Comparison of ENCODE assay signal across 26 cellular contexts in genomic region chrX:31837445-31837844, GRCh38.
DNase-seq lines count a peak whose midpoint lies in the region; ATAC-seq and TF ChIP-seq lines count a peak whose summit lies in the region.
"Had no signal": no experiment of that assay in that cellular context is flagged by ENCODE, and none has a peak within 500 bp of the region (broad histone marks: within the 10 kb centered on the region; RNA-seq: fewer than 3 reads in every experiment).

No MANE protein-coding gene starts in this region.

- no peaks in the 10 kb centered on the region for H3K9me3 ChIP-seq in BE2C
- no peaks in the 10 kb centered on the region for H3K9me3 ChIP-seq in endocrine pancreas (ENCODE audit: control insufficient read depth, low read length)
- no peaks in the 10 kb centered on the region for H3K9me3 ChIP-seq in gastrocnemius medialis
- H3K9me3 ChIP-seq: A549, HAP-1, Peyer's patch had no signal

- H3K4me1 ChIP-seq in BE2C (peaks cover 3% of the 10 kb centered on the region), endocrine pancreas (ENCODE audit: control insufficient read depth, insufficient read depth, low read length) (peaks cover 13% of the 10 kb centered on the region), gastrocnemius medialis (no peaks in the 10 kb centered on the region)
- H3K4me1 ChIP-seq: A549, HAP-1, Peyer's patch had no signal

- ATAC-seq in gastrocnemius medialis = no peak
- ATAC-seq: A549, GM23338 had no signal

- in situ Hi-C loops in gastrocnemius medialis (cut with MboI; ENCODE audit: low sequenced_read_pairs in 4 of 4) = no loop called here

- TF ChIP-seq POLR2A in gastrocnemius medialis (IDR thresholded peaks at IDR 0.05) = no peak

- no peak overlapping the region for H3K9ac ChIP-seq in endocrine pancreas (ENCODE audit: control insufficient read depth, insufficient read depth, low read length)

- no peak overlapping the region for H3K4me3 ChIP-seq in BE2C (ENCODE audit: low read depth, low read length)
- peak overlapping the region; percentile 34 for H3K4me3 ChIP-seq in endocrine pancreas (ENCODE audit: control insufficient read depth, insufficient read depth, low read length)
- H3K4me3 ChIP-seq in gastrocnemius medialis = no peak overlapping the region
- H3K4me3 ChIP-seq: A549, GM23338, HAP-1, Peyer's patch, SK-N-MC had no signal

- intact Hi-C loops in gastrocnemius medialis (cut with DNase I; ENCODE audit: low total_unique reads) = no loop called here

- H3K27ac ChIP-seq in gastrocnemius medialis = peak overlapping the region; percentile 18 to 57 (median 28)
- H3K27ac ChIP-seq: A549, Peyer's patch, SK-N-MC had no signal

- H3K27me3 ChIP-seq in BE2C (no peaks in the 10 kb centered on the region), endocrine pancreas (ENCODE audit: control insufficient read depth, insufficient read depth, low read length) (no peaks in the 10 kb centered on the region), gastrocnemius medialis (no peaks in the 10 kb centered on the region)
- H3K27me3 ChIP-seq: Peyer's patch had no signal

- H3K36me3 ChIP-seq in BE2C (no peaks in the 10 kb centered on the region), endocrine pancreas (ENCODE audit: control insufficient read depth, insufficient read depth, low read length) (no peaks in the 10 kb centered on the region), gastrocnemius medialis (no peaks in the 10 kb centered on the region)
- H3K36me3 ChIP-seq: HAP-1, Peyer's patch had no signal

- TF ChIP-seq CTCF in BE2C (IDR thresholded peaks at IDR 0.05; ENCODE audit: low read depth, low read length) (no peak), gastrocnemius medialis (IDR thresholded peaks at IDR 0.05 in 4 of 5, conservative IDR thresholded peaks at IDR 0.05 in 1 of 5) (no peak)

- DNase-seq in BE2C (peak; percentile 54), NCI-H69 (lab: John Stamatoyannopoulos, UW) (peak; percentile 5), gastrocnemius medialis (no peak), putamen (ENCODE audit: low spot score) (no peak), NCI-H345 (lab: John Stamatoyannopoulos, UW) (no peak), NCI-H1694 (lab: John Stamatoyannopoulos, UW) (no peak)
- DNase-seq: AML-193; CD4-positive, alpha-beta memory T cell; COR-L47; DMS53; HFFc6; KBM-7; MV-4-11; NCI-H1105; NCI-H2029 treated with DMSO at 0.1 percent for 48 hours; NCI-H2171; NCI-H226; NCI-H510A treated with DMSO at 0.1 percent for 48 hours; NCI-H82; Peyer's patch; SHP77 treated with DMSO at 0.1 percent for 48 hours had no signal

Comparison
In these comparisons a context has a peak if more than half of its experiments do, and no peak if none do; other contexts are left out.
1. DNase-seq: peak in BE2C (single experiment) and NCI-H69 (single experiment); none in gastrocnemius medialis (0 of 2), putamen (single experiment), NCI-H345 (single experiment) and NCI-H1694 (single experiment).